30 cellular contexts compared by ENCODE assay signal in the genomic region with DNA sequence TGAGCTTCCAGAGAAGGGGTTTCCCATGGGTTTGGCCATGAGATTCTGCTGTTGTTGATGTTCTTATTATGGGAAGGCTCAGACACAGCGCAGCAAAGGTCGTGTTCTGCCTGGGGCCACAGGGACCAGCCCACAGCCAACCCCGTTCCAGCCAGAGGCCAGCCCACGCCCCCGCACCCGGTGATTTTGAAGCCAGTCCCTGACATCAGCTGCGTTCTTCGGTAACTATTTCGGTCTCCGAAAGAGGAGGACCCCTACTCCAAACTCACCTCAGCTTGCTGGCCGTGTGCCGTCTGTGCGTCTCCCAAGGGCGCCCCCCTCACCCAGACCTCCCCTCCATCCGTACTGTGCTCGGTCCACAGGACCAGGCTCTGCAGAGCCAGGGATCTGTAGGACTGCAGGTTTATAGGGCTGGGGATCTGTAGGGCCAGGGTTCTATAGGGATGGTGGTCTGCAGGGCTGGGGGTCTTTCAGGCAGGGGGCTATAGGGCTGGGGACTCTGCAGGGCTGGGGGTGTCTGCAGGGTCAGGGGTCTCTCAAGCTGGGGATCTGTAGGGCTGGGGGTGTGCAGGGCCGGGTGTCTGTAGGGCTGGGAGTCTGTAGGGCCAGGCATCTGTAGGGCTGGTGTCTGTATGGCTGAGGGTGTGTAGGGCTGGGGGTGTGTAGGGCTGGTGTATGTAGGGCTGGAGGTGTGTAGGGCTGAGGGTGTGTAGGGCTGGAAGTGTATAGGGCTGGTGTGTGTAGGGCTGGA. TPM values are rescaled to one million over a fixed set of nuclear protein-coding genes. Genes with fewer than 3 reads are reported as not detected.
A peak's percentile ranks its signal among the peaks of the same experiment; 100 is the strongest.
DNase-seq lines count a peak whose midpoint lies in the region; ATAC-seq and TF ChIP-seq lines count a peak whose summit lies in the region.
"Had no signal": no experiment of that assay in that cellular context is flagged by ENCODE, and none has a peak within 500 bp of the region (broad histone marks: within the 10 kb centered on the region; RNA-seq: fewer than 3 reads in every experiment).

No MANE protein-coding gene starts in this region.

- H3K36me3 ChIP-seq in heart right ventricle: peaks cover 0 to 8% (median 0%) of the 10 kb centered on the region in 9 donors
- no peaks in the 10 kb centered on the region for H3K36me3 ChIP-seq in upper lobe of right lung
- H3K36me3 ChIP-seq: colonic mucosa, prostate gland, thoracic aorta had no signal

- TF ChIP-seq CTCF in HFFc6 (IDR thresholded peaks at IDR 0.05): no peak
- TF ChIP-seq CTCF in heart right ventricle (IDR thresholded peaks at IDR 0.05): no peak
- no peak for TF ChIP-seq CTCF in osteocyte (IDR thresholded peaks at IDR 0.05)
- TF ChIP-seq CTCF in upper lobe of right lung (IDR thresholded peaks at IDR 0.05): no peak

- no peak overlapping the region for H3K4me3 ChIP-seq in heart right ventricle
- no peak overlapping the region for H3K4me3 ChIP-seq in upper lobe of right lung
- H3K4me3 ChIP-seq: BLaER1 treated with 17β-estradiol and CSF1 and Interleukin-3, amounts not matched to agents 10 nM and 100 nM; colonic mucosa; prostate gland; SJSA1; thoracic aorta had no signal

- H3K4me1 Mint-ChIP-seq in HFFc6 (ENCODE audit: low read depth) (peaks cover 36% of the 10 kb centered on the region), osteocyte (ENCODE audit: unreplicated experiment) (peaks cover 61% of the 10 kb centered on the region)
- H3K4me1 Mint-ChIP-seq: immature natural killer cell had no signal

- intact Hi-C loops in heart right ventricle (cut with DNase I) (no loop called here), upper lobe of right lung (cut with DNase I) (no loop called here), left colon (cut with DNase I, micrococcal nuclease) (no loop called here)

- CTCF ChIA-PET in HEK293T (lab: Yijun Ruan, JAX): no interaction called here

- H3K36me3 Mint-ChIP-seq in HFFc6 (ENCODE audit: low read depth) (peaks cover 23% of the 10 kb centered on the region), osteocyte (ENCODE audit: unreplicated experiment) (peaks cover 16% of the 10 kb centered on the region)
- H3K36me3 Mint-ChIP-seq: activated naive CD8-positive, alpha-beta T cell; immature natural killer cell had no signal

- H3K27me3 ChIP-seq in heart right ventricle: no peaks in the 10 kb centered on the region
- H3K27me3 ChIP-seq in upper lobe of right lung: no peaks in the 10 kb centered on the region
- H3K27me3 ChIP-seq: colonic mucosa, SJSA1 had no signal

- H3K27ac Mint-ChIP-seq in HFFc6: peak overlapping the region; percentile 29; the same call in 1 of the 2 replicates
- peak overlapping the region; percentile 27 for H3K27ac Mint-ChIP-seq in osteocyte (ENCODE audit: unreplicated experiment)
- H3K27ac Mint-ChIP-seq: activated naive CD8-positive, alpha-beta T cell; activated T-cell treated with anti-CD3 and anti-CD28 coated beads, Interleukin-2, amount 50 U/mL, for 24 hours; immature natural killer cell had no signal

- H3K9me3 Mint-ChIP-seq in HFFc6 (no peaks in the 10 kb centered on the region), osteocyte (ENCODE audit: unreplicated experiment) (no peaks in the 10 kb centered on the region)
- H3K9me3 Mint-ChIP-seq: activated T-cell treated with anti-CD3 and anti-CD28 coated beads, Interleukin-2, amount 50 U/mL, for 24 hours; immature natural killer cell had no signal

- H3K4me1 ChIP-seq in heart right ventricle (peaks cover 3 to 51% (median 25%) of the 10 kb centered on the region in 9 donors), upper lobe of right lung (peaks cover 3% of the 10 kb centered on the region)
- H3K4me1 ChIP-seq: Caco-2, colonic mucosa, prostate gland had no signal

- POLR2A ChIA-PET in HEK293T (lab: Yijun Ruan, JAX): no interaction called here

- DNase-seq in HFFc6 (no peak), heart right ventricle (peak in 1 of 2 donors; percentile 33), osteocyte (ENCODE audit: extremely low spot score, unreplicated experiment) (no peak), upper lobe of right lung (peak; percentile 57), HEK293T (ENCODE audit: extremely low spot score) (no peak), left colon (no peak)
- DNase-seq in activated CD8-positive, alpha-beta memory T cell treated with anti-CD3 and anti-CD28 coated beads for 24 hours: no peak
- DNase-seq: activated CD4-positive, alpha-beta T cell treated with anti-CD3 and anti-CD28 coated beads for 4 hours; activated effector memory CD4-positive, alpha-beta T cell treated with anti-CD3 and anti-CD28 coated beads, Interleukin-2, amount 50 U/mL, for 16 hours; activated T-cell treated with anti-CD3 and anti-CD28 coated beads, Interleukin-2, amount 50 U/mL, for 24 hours; anterior cingulate cortex; Caco-2; colonic mucosa; DMS53; effector CD4-positive, alpha-beta T cell; HCEC 1CT; immature natural killer cell; IMR-90; mesendoderm; NCI-H1694; NCI-H446 treated with DMSO at 0.1 percent for 48 hours; NCI-H82; stimulated activated naive CD4-positive, alpha-beta T cell treated with Interleukin-2 at 50 U/mL for 16 hours; WERI-Rb-1 had no signal

- H3K27ac ChIP-seq in heart right ventricle: no peak overlapping the region
- H3K27ac ChIP-seq in upper lobe of right lung: no peak overlapping the region
- H3K27ac ChIP-seq: BLaER1 treated with 17β-estradiol and CSF1 and Interleukin-3, amounts not matched to agents 10 nM and 100 nM; colonic mucosa; epithelial cell of prostate; prostate gland; SJSA1; thoracic aorta; WERI-Rb-1 had no signal

- peak in 6 of 8 donors; percentile 36 to 58 (median 50) for ATAC-seq in heart right ventricle
- no peak for ATAC-seq in upper lobe of right lung
- no peak for ATAC-seq in left colon

- H3K9me3 ChIP-seq in heart right ventricle (no peaks in the 10 kb centered on the region), upper lobe of right lung (no peaks in the 10 kb centered on the region)
- H3K9me3 ChIP-seq: BLaER1 treated with 17β-estradiol and CSF1 and Interleukin-3, amounts not matched to agents 10 nM and 100 nM; Caco-2; colonic mucosa; prostate gland; SJSA1; thoracic aorta had no signal

- H3K27me3 Mint-ChIP-seq in HFFc6 (ENCODE audit: insufficient read depth): peaks cover 10% of the 10 kb centered on the region; the same call in 1 of the 2 replicates
- no peaks in the 10 kb centered on the region for H3K27me3 Mint-ChIP-seq in osteocyte (ENCODE audit: unreplicated experiment)
- H3K27me3 Mint-ChIP-seq: activated T-cell treated with anti-CD3 and anti-CD28 coated beads, Interleukin-2, amount 50 U/mL, for 24 hours had no signal

- H3K4me3 Mint-ChIP-seq in HFFc6 (no peak overlapping the region), osteocyte (ENCODE audit: unreplicated experiment) (no peak overlapping the region)
- H3K4me3 Mint-ChIP-seq: activated naive CD8-positive, alpha-beta T cell; activated T-cell treated with anti-CD3 and anti-CD28 coated beads, Interleukin-2, amount 50 U/mL, for 24 hours; immature natural killer cell had no signal

- WGBS in heart right ventricle, 2 donors: 74 to 78% methylated on average over 17 of the region's 17 CpGs

TF ChIP-seq in HEK293T, 16 proteins besides CTCF, POLR2A, EP300 and RAD21:
- TF ChIP-seq LEF1 (IDR thresholded peaks at IDR 0.05; ENCODE audit: borderline replicate concordance) (no peak), FOXM1 (IDR thresholded peaks at IDR 0.05; ENCODE audit: borderline replicate concordance) (no peak), L3MBTL2 (conservative IDR thresholded peaks at IDR 0.05) (no peak), FOXK2 (IDR thresholded peaks at IDR 0.05) (no peak), ZNF384 (IDR thresholded peaks at IDR 0.05) (no peak), CTBP1 (IDR thresholded peaks at IDR 0.05; ENCODE audit: borderline replicate concordance) (no peak), HDGF (IDR thresholded peaks at IDR 0.05; ENCODE audit: borderline replicate concordance) (no peak), SP1 (IDR thresholded peaks at IDR 0.05) (no peak), BHLHE40 (IDR thresholded peaks at IDR 0.05; ENCODE audit: borderline replicate concordance) (no peak), ELF4 (IDR thresholded peaks at IDR 0.05) (no peak)

RNA-seq across cellular contexts. Expression of a gene that starts 11.8 kb away (rescaled TPM):
- 100 to 1,000 TPM; 196 to 308 (median 225) TPM for total RNA-seq in HFFc6 (2021; fragmentation: NEBNext Ultra II Directional; extraction: Animal tissue kit (Norgen Biotek cat#: 25700))
- total RNA-seq in heart right ventricle: 10 to 100 TPM in 7 of 10 donors, 1 to 10 TPM in 3; 8.1 to 60.0 (median 12.2) TPM
- 10 to 100 TPM; 13.8 to 19.7 TPM for polyA plus RNA-seq in heart right ventricle
- total RNA-seq in osteocyte: 1,552 and 1,672 TPM in 2 replicates
- 37.8 TPM for total RNA-seq in upper lobe of right lung
- 10 to 100 TPM in 1 of 2 donors, 1 to 10 TPM in 1; 5.3 to 17.8 TPM for total RNA-seq in left colon
- polyA plus RNA-seq: immature natural killer cell had no signal

Comparison
In these comparisons a context has a peak if more than half of its experiments do, and no peak if none do; other contexts are left out.
1. ATAC-seq: peak in heart right ventricle (6 of 8); none in upper lobe of right lung (single experiment) and left colon (single experiment).